ENCODE assay signal across 12 cellular contexts in genomic region chr14:92653162-92653651, GRCh38.
A peak's percentile ranks its signal among the peaks of the same experiment; 100 is the strongest.
DNase-seq lines count a peak whose midpoint lies in the region; ATAC-seq, FAIRE-seq and TF ChIP-seq lines count a peak whose summit lies in the region.
"Had no signal": no experiment of that assay in that cellular context is flagged by ENCODE, and none has a peak within 500 bp of the region (broad histone marks: within the 10 kb centered on the region; RNA-seq: fewer than 3 reads in every experiment).

No MANE protein-coding gene starts in this region.

- peaks cover 56 to 61% of the 10 kb centered on the region in 2 donors for H3K4me1 ChIP-seq in naive thymus-derived CD4-positive, alpha-beta T cell (ENCODE audit: control insufficient read depth in 2 of 2, insufficient read depth in 2 of 2, low read length in 2 of 2)
- no peaks in the 10 kb centered on the region for H3K4me1 ChIP-seq in pancreas

- H3K4me3 ChIP-seq in naive thymus-derived CD4-positive, alpha-beta T cell (ENCODE audit: low read length): peak overlapping the region; percentile 82
- H3K4me3 ChIP-seq in pancreas: peak overlapping the region in 1 of 4 donors; percentile 29

- peak overlapping the region; percentile 96 for H3K4me3 Mint-ChIP-seq in activated T-helper 1 cell treated with anti-CD3 and anti-CD28 coated beads, Interleukin-12 subunit alpha, Interleukin-12 subunit beta, Interleukin-2, Interleukin-4 antibody, amounts not matched to agents 30 ng/mL and 10 ng/mL and 1 ng/mL, durations not matched to agents 14 hours and 24 hours and 36 hours
- peak overlapping the region; percentile 99 to 100 (median 100) for H3K4me3 Mint-ChIP-seq in naive thymus-derived CD4-positive, alpha-beta T cell

- H3K9me3 Mint-ChIP-seq in activated T-helper 1 cell treated with anti-CD3 and anti-CD28 coated beads, Interleukin-12 subunit alpha, Interleukin-12 subunit beta, Interleukin-2, Interleukin-4 antibody, amounts not matched to agents 30 ng/mL and 10 ng/mL and 1 ng/mL, durations not matched to agents 14 hours and 24 hours and 36 hours: no peaks in the 10 kb centered on the region
- H3K9me3 Mint-ChIP-seq in naive thymus-derived CD4-positive, alpha-beta T cell: peaks cover 0 to 3% (median 0%) of the 10 kb centered on the region in 11 donors

- no peak for TF ChIP-seq CTCF in pancreas (IDR thresholded peaks at IDR 0.05)

- H3K9me3 ChIP-seq in naive thymus-derived CD4-positive, alpha-beta T cell (ENCODE audit: control insufficient read depth in 2 of 3, low read length in 3 of 3): no peaks in the 10 kb centered on the region
- H3K9me3 ChIP-seq in pancreas: no peaks in the 10 kb centered on the region

- CTCF ChIA-PET in naive thymus-derived CD4-positive, alpha-beta T cell (lab: Charles Lee): interaction anchor here (1.5 to 7.7 kb wide), 7 partner anchors 11 to 39 kb away, joined by 3 to 101 read pairs (median 5); no protein-coding TSS in a partner anchor

- peaks cover 0 to 40% (median 0%) of the 10 kb centered on the region in 3 experiments for H3K36me3 ChIP-seq in naive thymus-derived CD4-positive, alpha-beta T cell (ENCODE audit: control insufficient read depth in 2 of 3, insufficient read depth in 3 of 3, low read length in 3 of 3)
- no peaks in the 10 kb centered on the region for H3K36me3 ChIP-seq in pancreas

- peaks cover 37% of the 10 kb centered on the region for H3K36me3 Mint-ChIP-seq in activated T-helper 1 cell treated with anti-CD3 and anti-CD28 coated beads, Interleukin-12 subunit alpha, Interleukin-12 subunit beta, Interleukin-2, Interleukin-4 antibody, amounts not matched to agents 30 ng/mL and 10 ng/mL and 1 ng/mL, durations not matched to agents 14 hours and 24 hours and 36 hours (ENCODE audit: low read depth)
- H3K36me3 Mint-ChIP-seq in naive thymus-derived CD4-positive, alpha-beta T cell: peaks cover 21 to 42% (median 33%) of the 10 kb centered on the region in 5 donors

- intact Hi-C loops in activated T-helper 1 cell treated with anti-CD3 and anti-CD28 coated beads, Interleukin-12 subunit alpha, Interleukin-12 subunit beta, Interleukin-2, Interleukin-4 antibody, amounts not matched to agents 30 ng/mL and 10 ng/mL and 1 ng/mL, durations not matched to agents 14 hours and 24 hours and 36 hours (cut with micrococcal nuclease): loop anchor here (5.0 kb wide), 2 partner anchors 531 to 1141 kb away; partner anchors contain the start of genes CPSF2, NDUFB1 and PPP4R3A
- intact Hi-C loops in naive thymus-derived CD4-positive, alpha-beta T cell (cut with micrococcal nuclease): loop anchor here (2.0 to 10.0 kb wide), 4 partner anchors 66 to 1238 kb away; partner anchors contain the start of gene CCDC88C (in 1 of the 2)
- intact Hi-C loops in pancreas (cut with DNase I): no loop called here

- H3K4me1 Mint-ChIP-seq in activated T-helper 1 cell treated with anti-CD3 and anti-CD28 coated beads, Interleukin-12 subunit alpha, Interleukin-12 subunit beta, Interleukin-2, Interleukin-4 antibody, amounts not matched to agents 30 ng/mL and 10 ng/mL and 1 ng/mL, durations not matched to agents 14 hours and 24 hours and 36 hours (ENCODE audit: low read depth): peaks cover 78% of the 10 kb centered on the region
- peaks cover 66 to 83% (median 71%) of the 10 kb centered on the region in 7 donors for H3K4me1 Mint-ChIP-seq in naive thymus-derived CD4-positive, alpha-beta T cell

- POLR2A ChIA-PET in naive thymus-derived CD4-positive, alpha-beta T cell (lab: Charles Lee): interaction anchor here (0.5 to 20.6 kb wide), 22 partner anchors 10 to 534 kb away, joined by 3 to 341 read pairs (median 3); no protein-coding TSS in a partner anchor

- peak overlapping the region; percentile 90 for H3K27ac ChIP-seq in naive thymus-derived CD4-positive, alpha-beta T cell (ENCODE audit: low read depth, low read length)
- H3K27ac ChIP-seq in pancreas: peak overlapping the region in 2 of 4 donors; percentile 28 to 58

- no peak for FAIRE-seq in pancreas (lab: Jason Lieb, UNC)
- FAIRE-seq: H1, keratinocyte had no signal

- 79% methylated on average over 11 of the region's 11 CpGs for WGBS in pancreas, 2 donors

- no peak for ATAC-seq in naive thymus-derived CD4-positive, alpha-beta T cell
- ATAC-seq in HG03108 (IDR thresholded peaks at IDR 0.05; ENCODE audit: unreplicated experiment) (no peak), pancreas (no peak)
- ATAC-seq: sciatic nerve had no signal

- H3K27me3 Mint-ChIP-seq in activated T-helper 1 cell treated with anti-CD3 and anti-CD28 coated beads, Interleukin-12 subunit alpha, Interleukin-12 subunit beta, Interleukin-2, Interleukin-4 antibody, amounts not matched to agents 30 ng/mL and 10 ng/mL and 1 ng/mL, durations not matched to agents 14 hours and 24 hours and 36 hours (ENCODE audit: insufficient read depth): no peaks in the 10 kb centered on the region
- no peaks in the 10 kb centered on the region for H3K27me3 Mint-ChIP-seq in naive thymus-derived CD4-positive, alpha-beta T cell

- peak overlapping the region; percentile 93 for H3K27ac Mint-ChIP-seq in activated T-helper 1 cell treated with anti-CD3 and anti-CD28 coated beads, Interleukin-12 subunit alpha, Interleukin-12 subunit beta, Interleukin-2, Interleukin-4 antibody, amounts not matched to agents 30 ng/mL and 10 ng/mL and 1 ng/mL, durations not matched to agents 14 hours and 24 hours and 36 hours
- H3K27ac Mint-ChIP-seq in naive thymus-derived CD4-positive, alpha-beta T cell: peak overlapping the region; percentile 94 to 100 (median 99)

- DNase-seq in stimulated activated CD4-positive, alpha-beta T cell treated with anti-CD3 and anti-CD28 coated beads, Interleukin-4, amount 100 ng/mL, for 1 hour: peak; percentile 41
- no peak for DNase-seq in stimulated activated CD4-positive, alpha-beta T cell treated with anti-CD3 and anti-CD28 coated beads, Interleukin-1b, Interleukin-23, amount 100 ng/mL, for 48 hours
- no peak for DNase-seq in activated T-helper 1 cell treated with anti-CD3 and anti-CD28 coated beads, Interleukin-12 subunit alpha, Interleukin-12 subunit beta, Interleukin-2, Interleukin-4 antibody, amounts not matched to agents 30 ng/mL and 10 ng/mL and 1 ng/mL, durations not matched to agents 14 hours and 24 hours and 36 hours (ENCODE audit: low spot score)
- peak in 1 of 9 donors; percentile 25 for DNase-seq in naive thymus-derived CD4-positive, alpha-beta T cell
- DNase-seq in NCI-H524 (lab: John Stamatoyannopoulos, UW) (no peak), GOT3 (lab: John Stamatoyannopoulos, UW) (no peak), pancreas (no peak)
- DNase-seq: NCI-H1105 treated with DMSO at 0.1 percent for 48 hours had no signal

- H3K27me3 ChIP-seq in naive thymus-derived CD4-positive, alpha-beta T cell (ENCODE audit: control insufficient read depth in 2 of 2, insufficient read depth in 2 of 2, low read length in 2 of 2): no peaks in the 10 kb centered on the region
- H3K27me3 ChIP-seq in pancreas: no peaks in the 10 kb centered on the region

Comparison
In these comparisons a context has a peak if more than half of its experiments do, and no peak if none do; other contexts are left out.
1. intact Hi-C loops: an anchor here in activated T-helper 1 cell treated with anti-CD3 and anti-CD28 coated beads, Interleukin-12 subunit alpha, Interleukin-12 subunit beta, Interleukin-2, Interleukin-4 antibody, amounts not matched to agents 30 ng/mL and 10 ng/mL and 1 ng/mL, durations not matched to agents 14 hours and 24 hours and 36 hours (5.0 kb wide) and naive thymus-derived CD4-positive, alpha-beta T cell (2.0 to 10.0 kb wide); none called in pancreas.